Comparison of ENCODE assay signal across 1 cellular context in genomic region chr17:38705803-38706624, GRCh38.
TF ChIP-seq lines count a peak whose summit lies in the region.

No MANE protein-coding gene starts in this region.

TF ChIP-seq in HEK293, 187 proteins besides CTCF, POLR2A, EP300 and RAD21 (continued from another document and continues in another):
- peak; percentile 68 for TF ChIP-seq SP2 (tag by site-specific recombination; IDR thresholded peaks at IDR 0.05)
- TF ChIP-seq SP7 (tag by site-specific recombination; IDR thresholded peaks at IDR 0.05): peak; percentile 45; the same call in 1 of the 2 replicates
- peak; percentile 23; the same call in 1 of the 2 replicates for TF ChIP-seq ZNF391 (tag by site-specific recombination; IDR thresholded peaks at IDR 0.05; ENCODE audit: borderline replicate concordance, low read depth)
- TF ChIP-seq GFI1B (tag by site-specific recombination; IDR thresholded peaks at IDR 0.05): no peak
- TF ChIP-seq ZNF488 (tag by site-specific recombination; IDR thresholded peaks at IDR 0.05): no peak
- no peak for TF ChIP-seq ZSCAN16 (tag by site-specific recombination; IDR thresholded peaks at IDR 0.05)
- TF ChIP-seq KLF16 (tag by site-specific recombination; IDR thresholded peaks at IDR 0.05): peak; percentile 47; the same call in 1 of the 2 replicates
- TF ChIP-seq MZF1 (tag by site-specific recombination; IDR thresholded peaks at IDR 0.05; ENCODE audit: borderline replicate concordance): no peak
- no peak for TF ChIP-seq ZNF433 (tag by site-specific recombination; IDR thresholded peaks at IDR 0.05; ENCODE audit: low read depth)
- no peak for TF ChIP-seq ZNF518A (tag by site-specific recombination; conservative IDR thresholded peaks at IDR 0.05; ENCODE audit: low read depth)
- peak; percentile 72 for TF ChIP-seq SP3 (tag by site-specific recombination; IDR thresholded peaks at IDR 0.05)
- no peak for TF ChIP-seq ZNF302 (tag by site-specific recombination; IDR thresholded peaks at IDR 0.05; ENCODE audit: low read depth)
- no peak for TF ChIP-seq ZNF280D (tag by site-specific recombination; IDR thresholded peaks at IDR 0.05)
- no peak for TF ChIP-seq ZNF558 (tag by site-specific recombination; IDR thresholded peaks at IDR 0.05)
- no peak for TF ChIP-seq ZNF248 (tag by site-specific recombination; IDR thresholded peaks at IDR 0.05)
- peak; percentile 59; the same call in 1 of the 2 replicates for TF ChIP-seq KLF9 (tag by site-specific recombination; IDR thresholded peaks at IDR 0.05; ENCODE audit: low read depth)
- TF ChIP-seq PRDM10 (tag by site-specific recombination; IDR thresholded peaks at IDR 0.05): peak; percentile 100
- no peak for TF ChIP-seq ZNF623 (tag by site-specific recombination; IDR thresholded peaks at IDR 0.05)
- 0 out of 2 replicates have a peak, but pooled peaks have one; percentile 35 for TF ChIP-seq ZNF692 (tag by site-specific recombination; IDR thresholded peaks at IDR 0.05)
- no peak for TF ChIP-seq ZNF48 (tag by site-specific recombination; IDR thresholded peaks at IDR 0.05)
- TF ChIP-seq ZSCAN5A (tag by site-specific recombination; IDR thresholded peaks at IDR 0.05): no peak
- TF ChIP-seq BCL6B (tag by site-specific recombination; IDR thresholded peaks at IDR 0.05): no peak
- TF ChIP-seq ZNF211 (tag by site-specific recombination; IDR thresholded peaks at IDR 0.05; ENCODE audit: low read depth): no peak
- no peak for TF ChIP-seq ZBTB1 (tag by site-specific recombination; IDR thresholded peaks at IDR 0.05)
- peak; percentile 77 for TF ChIP-seq ZNF366 (tag by site-specific recombination; conservative IDR thresholded peaks at IDR 0.05)
- no peak for TF ChIP-seq ZNF473 (tag by site-specific recombination; IDR thresholded peaks at IDR 0.05)
- no peak for TF ChIP-seq ZNF555 (tag by site-specific recombination; conservative IDR thresholded peaks at IDR 0.05)
- peak; percentile 44; the same call in 1 of the 2 replicates for TF ChIP-seq ZNF76 (tag by site-specific recombination; IDR thresholded peaks at IDR 0.05; ENCODE audit: borderline replicate concordance, low read depth)
- TF ChIP-seq ZNF398 (tag by site-specific recombination; IDR thresholded peaks at IDR 0.05): peak; percentile 87
- no peak for TF ChIP-seq ZNF776 (tag by site-specific recombination; IDR thresholded peaks at IDR 0.05; ENCODE audit: borderline replicate concordance)
- no peak for TF ChIP-seq ZNF221 (tag by site-specific recombination; IDR thresholded peaks at IDR 0.05; ENCODE audit: borderline replicate concordance)
- no peak for TF ChIP-seq REST (tag by site-specific recombination; IDR thresholded peaks at IDR 0.05)
- TF ChIP-seq ZFP69B (tag by site-specific recombination; IDR thresholded peaks at IDR 0.05): 0 out of 2 replicates have a peak, but pooled peaks have one; percentile 36
- TF ChIP-seq OVOL3 (tag by site-specific recombination; IDR thresholded peaks at IDR 0.05): no peak
